In the genomic region with DNA sequence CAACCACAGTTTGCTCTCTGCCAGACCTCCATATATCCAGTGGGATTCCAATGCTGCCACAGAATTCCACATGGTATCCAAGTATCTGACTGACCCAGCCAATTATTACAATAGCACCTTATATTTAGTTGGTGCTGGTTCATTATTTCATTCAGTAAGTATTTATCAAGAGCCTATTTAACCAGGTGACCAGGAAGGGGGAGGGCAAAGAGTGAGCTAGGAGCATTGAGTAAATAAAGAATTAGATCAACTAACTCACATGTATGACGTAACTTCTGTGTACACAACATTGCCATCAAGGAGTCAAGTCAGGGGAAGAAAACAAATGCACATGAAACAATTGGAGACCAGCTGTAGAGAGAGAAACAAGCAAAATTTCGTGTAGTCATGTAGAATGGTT, we compare ENCODE assay signal across 23 cellular contexts.
A peak's percentile ranks its signal among the peaks of the same experiment; 100 is the strongest.
DNase-seq lines count a peak whose midpoint lies in the region; ATAC-seq and TF ChIP-seq lines count a peak whose summit lies in the region.
"Had no signal": no experiment of that assay in that cellular context is flagged by ENCODE, and none has a peak within 500 bp of the region (broad histone marks: within the 10 kb centered on the region; RNA-seq: fewer than 3 reads in every experiment).

No MANE protein-coding gene starts in this region.

- TF ChIP-seq CTCF in HFFc6 (IDR thresholded peaks at IDR 0.05) = no peak
- no peak for TF ChIP-seq CTCF in GM10266 (IDR thresholded peaks at IDR 0.05; ENCODE audit: control insufficient read depth, insufficient read depth, low read depth, missing control alignments)

- ATAC-seq in esophagus mucosa = peak; percentile 20
- ATAC-seq: right cardiac atrium; stimulated activated naive CD8-positive, alpha-beta T cell treated with anti-CD3 and anti-CD28 coated beads, Interleukin-15, Interleukin-2, amounts not matched to agents 100 U/mL and 50 U/mL, for 24 hours had no signal

- intact Hi-C loops in head of caudate nucleus (cut with DNase I) = no loop called here

- H3K4me1 Mint-ChIP-seq in HFFc6 (ENCODE audit: low read depth) = peaks cover 78% of the 10 kb centered on the region
- H3K4me1 Mint-ChIP-seq: activated CD4-positive, alpha-beta T cell treated with anti-CD3 and anti-CD28 coated beads, Interleukin-2, amount 10 ng/mL, durations not matched to agents 7 days and 5 days; activated naive CD4-positive, alpha-beta T cell treated with anti-CD3 and anti-CD28 coated beads, Interleukin-2, amount 10 ng/mL, durations not matched to agents 7 days and 5 days; immature natural killer cell had no signal

- DNase-seq in HFFc6 (no peak), NCI-H774 (lab: John Stamatoyannopoulos, UW) (peak; percentile 64), renal cortical epithelial cell (ENCODE audit: low read depth) (peak; percentile 61), GM10266 (ENCODE audit: extremely low spot score) (no peak), retina (no peak), head of caudate nucleus (no peak)
- DNase-seq: activated CD4-positive, alpha-beta T cell treated with anti-CD3 and anti-CD28 coated beads, Interleukin-2, amount 10 ng/mL, durations not matched to agents 7 days and 5 days; activated naive CD4-positive, alpha-beta T cell treated with anti-CD3 and anti-CD28 coated beads, Interleukin-2, amount 10 ng/mL, durations not matched to agents 7 days and 5 days; CD4-positive, alpha-beta T cell; foreskin melanocyte; hippocampal formation; immature natural killer cell; left ventricle myocardium inferior; NCI-H1436 treated with DMSO at 0.1 percent for 48 hours; NCI-H526; ovary; right cardiac atrium; stimulated activated CD4-positive, alpha-beta T cell treated with anti-CD3 and anti-CD28 coated beads, Interleukin-15, amount 100 ng/mL, for 24 hours; stimulated activated naive CD8-positive, alpha-beta T cell treated with anti-CD3 and anti-CD28 coated beads, Interleukin-15, Interleukin-2, amounts not matched to agents 100 U/mL and 50 U/mL, for 24 hours; T-helper 2 cell had no signal

- H3K27ac Mint-ChIP-seq in HFFc6 = peak overlapping the region; percentile 62
- H3K27ac Mint-ChIP-seq: activated CD4-positive, alpha-beta T cell treated with anti-CD3 and anti-CD28 coated beads, Interleukin-2, amount 10 ng/mL, durations not matched to agents 7 days and 5 days; activated naive CD4-positive, alpha-beta T cell treated with anti-CD3 and anti-CD28 coated beads, Interleukin-2, amount 10 ng/mL, durations not matched to agents 7 days and 5 days; activated T-helper 1 cell treated with anti-CD3 and anti-CD28 coated beads, Interleukin-12 subunit alpha, Interleukin-12 subunit beta, Interleukin-2, Interleukin-4 antibody, amounts not matched to agents 30 ng/mL and 10 ng/mL and 1 ng/mL, durations not matched to agents 14 hours and 24 hours and 36 hours; CD4-positive, alpha-beta T cell; immature natural killer cell; nephron had no signal

- no peaks in the 10 kb centered on the region; the same call in 1 of the 2 replicates for H3K9me3 Mint-ChIP-seq in HFFc6
- H3K9me3 Mint-ChIP-seq: activated CD4-positive, alpha-beta T cell treated with anti-CD3 and anti-CD28 coated beads, Interleukin-2, amount 10 ng/mL, durations not matched to agents 7 days and 5 days; nephron had no signal

- peaks cover 10% of the 10 kb centered on the region; the same call in 1 of the 2 replicates for H3K36me3 Mint-ChIP-seq in HFFc6 (ENCODE audit: low read depth)
- H3K36me3 Mint-ChIP-seq: activated naive CD4-positive, alpha-beta T cell treated with anti-CD3 and anti-CD28 coated beads, Interleukin-2, amount 10 ng/mL, durations not matched to agents 7 days and 5 days; immature natural killer cell had no signal

- no peaks in the 10 kb centered on the region; the same call in 1 of the 2 replicates for H3K27me3 Mint-ChIP-seq in HFFc6 (ENCODE audit: insufficient read depth)
- H3K27me3 Mint-ChIP-seq: activated CD4-positive, alpha-beta T cell treated with anti-CD3 and anti-CD28 coated beads, Interleukin-2, amount 10 ng/mL, durations not matched to agents 7 days and 5 days; activated naive CD4-positive, alpha-beta T cell treated with anti-CD3 and anti-CD28 coated beads, Interleukin-2, amount 10 ng/mL, durations not matched to agents 7 days and 5 days; CD4-positive, alpha-beta T cell had no signal

- no peak overlapping the region for H3K4me3 Mint-ChIP-seq in HFFc6
- H3K4me3 Mint-ChIP-seq: activated CD4-positive, alpha-beta T cell treated with anti-CD3 and anti-CD28 coated beads, Interleukin-2, amount 10 ng/mL, durations not matched to agents 7 days and 5 days; activated naive CD4-positive, alpha-beta T cell treated with anti-CD3 and anti-CD28 coated beads, Interleukin-2, amount 10 ng/mL, durations not matched to agents 7 days and 5 days; activated T-helper 1 cell treated with anti-CD3 and anti-CD28 coated beads, Interleukin-12 subunit alpha, Interleukin-12 subunit beta, Interleukin-2, Interleukin-4 antibody, amounts not matched to agents 30 ng/mL and 10 ng/mL and 1 ng/mL, durations not matched to agents 14 hours and 24 hours and 36 hours; CD4-positive, alpha-beta T cell; immature natural killer cell; nephron had no signal

Comparison
In these comparisons a context has a peak if more than half of its experiments do, and no peak if none do; other contexts are left out.
1. DNase-seq: peak in NCI-H774 (single experiment) and renal cortical epithelial cell (single experiment); none in HFFc6 (single experiment), GM10266 (single experiment), retina (single experiment) and head of caudate nucleus (0 of 42).